Comparison of ENCODE assay signal across 26 cellular contexts in genomic region chr4:125658773-125659172, GRCh38.
"Had no signal": no experiment of that assay in that cellular context is flagged by ENCODE, and none has a peak within 500 bp of the region (broad histone marks: within the 10 kb centered on the region; RNA-seq: fewer than 3 reads in every experiment).

No MANE protein-coding gene starts in this region.

- H3K9me3 ChIP-seq: colonic mucosa, esophagus muscularis mucosa, esophagus squamous epithelium, gastrocnemius medialis, gastroesophageal sphincter, heart left ventricle had no signal

- H3K27ac ChIP-seq: colonic mucosa, coronary artery, dorsolateral prefrontal cortex, epithelial cell of prostate, esophagus muscularis mucosa, esophagus squamous epithelium, foreskin keratinocyte, gastrocnemius medialis, gastroesophageal sphincter, heart left ventricle had no signal

- H3K4me1 ChIP-seq: colonic mucosa, esophagus muscularis mucosa, esophagus squamous epithelium, foreskin keratinocyte, gastrocnemius medialis, gastroesophageal sphincter, heart left ventricle had no signal

- DNase-seq: colonic mucosa; cortex of kidney; dermis blood vessel endothelial cell; dorsolateral prefrontal cortex; effector CD4-positive, alpha-beta T cell; effector CD8-positive, alpha-beta T cell; effector memory CD4-positive, alpha-beta T cell; effector memory CD8-positive, alpha-beta T cell; endodermal cell; erythroblast; esophagus squamous epithelium; foreskin fibroblast; foreskin keratinocyte; foreskin melanocyte; gastrocnemius medialis; glutamatergic neuron; head of caudate nucleus; heart left ventricle had no signal

- FAIRE-seq: colon, endometrium, endothelial cell of umbilical vein, frontal cortex had no signal

- H3K4me3 ChIP-seq: colonic mucosa, coronary artery, dorsolateral prefrontal cortex, esophagus muscularis mucosa, esophagus squamous epithelium, gastrocnemius medialis, gastroesophageal sphincter, heart left ventricle had no signal

- H3K36me3 ChIP-seq: colonic mucosa, esophagus muscularis mucosa, esophagus squamous epithelium, gastrocnemius medialis, gastroesophageal sphincter, heart left ventricle had no signal

- H3K27me3 ChIP-seq: colonic mucosa, esophagus muscularis mucosa, esophagus squamous epithelium, foreskin keratinocyte, gastrocnemius medialis, gastroesophageal sphincter, heart left ventricle had no signal
